In the genomic region with DNA sequence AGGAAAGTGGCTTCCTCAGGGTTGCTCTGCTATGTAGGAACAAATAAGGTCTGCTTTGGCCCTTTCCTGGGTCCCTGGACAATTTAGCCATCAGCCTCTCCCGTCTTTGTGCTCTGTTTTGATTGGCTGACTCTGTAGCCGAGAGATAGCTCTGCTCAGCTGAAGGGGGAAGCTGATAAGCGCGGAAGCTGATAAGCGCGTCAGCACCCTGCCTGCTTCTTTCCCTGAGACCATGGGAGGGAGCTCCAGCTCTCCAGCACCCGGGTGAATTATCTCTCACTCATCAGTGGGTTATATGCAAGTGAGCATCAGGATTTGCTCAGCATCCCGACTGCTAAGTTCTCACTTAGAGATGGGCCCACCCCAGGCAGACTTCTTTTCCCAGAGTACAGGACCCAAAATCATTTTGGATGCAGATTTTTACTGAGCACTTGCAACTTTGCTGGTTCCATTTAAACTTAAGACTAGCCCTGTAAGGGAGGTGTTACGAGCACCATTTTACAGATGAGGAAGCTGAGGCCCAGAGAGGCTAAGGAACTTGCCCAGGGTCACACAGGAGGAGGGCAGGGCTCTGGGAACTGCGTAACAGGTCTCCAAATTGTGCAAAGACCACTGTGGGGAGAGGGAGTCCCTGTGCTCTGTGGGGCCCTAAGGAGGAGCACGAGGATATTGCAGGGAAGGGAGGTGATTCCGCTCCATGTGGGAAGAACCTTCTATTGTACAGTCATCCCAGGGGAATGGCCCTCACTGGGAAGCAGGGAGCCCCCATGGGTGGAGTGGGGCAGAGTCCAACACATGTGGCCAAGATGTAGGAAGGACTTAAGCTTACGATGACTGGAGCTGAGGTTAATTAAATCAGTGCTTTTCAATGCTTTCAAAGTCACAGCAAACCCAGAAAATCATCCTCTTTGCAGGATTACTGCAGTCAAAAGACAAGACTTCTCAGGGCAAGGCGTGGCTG, we compare ENCODE assay signal across 1 cellular context.
A peak's percentile ranks its signal among the peaks of the same experiment; 100 is the strongest.
TF ChIP-seq lines count a peak whose summit lies in the region.

No MANE protein-coding gene starts in this region.

TF ChIP-seq in K562, 482 proteins besides CTCF, POLR2A, EP300 and RAD21 (continued from another document and continues in another):
- TF ChIP-seq CLOCK (CRISPR knock-in tag; IDR thresholded peaks at IDR 0.05; ENCODE audit: borderline replicate concordance) = no peak
- peak; percentile 64; the same call in 1 of the 2 replicates for TF ChIP-seq ZNF584 (CRISPR knock-in tag; IDR thresholded peaks at IDR 0.05; ENCODE audit: low read depth)
- peak; percentile 62 for TF ChIP-seq NEUROD1 (IDR thresholded peaks at IDR 0.05; ENCODE audit: borderline replicate concordance, low read depth, low read length, partially characterized antibody)
- no peak for TF ChIP-seq ZNF740 (CRISPR knock-in tag; IDR thresholded peaks at IDR 0.05)
- TF ChIP-seq ZNF740 (tag; IDR thresholded peaks at IDR 0.05) = no peak
- no peak for TF ChIP-seq MECOM (CRISPR knock-in tag; IDR thresholded peaks at IDR 0.05)
- TF ChIP-seq CCAR2 (IDR thresholded peaks at IDR 0.05; ENCODE audit: low read depth, low read length) = no peak
- no peak for TF ChIP-seq POLR2AphosphoS2 (IDR thresholded peaks at IDR 0.05; ENCODE audit: low read length)
- TF ChIP-seq, protein P1, sequence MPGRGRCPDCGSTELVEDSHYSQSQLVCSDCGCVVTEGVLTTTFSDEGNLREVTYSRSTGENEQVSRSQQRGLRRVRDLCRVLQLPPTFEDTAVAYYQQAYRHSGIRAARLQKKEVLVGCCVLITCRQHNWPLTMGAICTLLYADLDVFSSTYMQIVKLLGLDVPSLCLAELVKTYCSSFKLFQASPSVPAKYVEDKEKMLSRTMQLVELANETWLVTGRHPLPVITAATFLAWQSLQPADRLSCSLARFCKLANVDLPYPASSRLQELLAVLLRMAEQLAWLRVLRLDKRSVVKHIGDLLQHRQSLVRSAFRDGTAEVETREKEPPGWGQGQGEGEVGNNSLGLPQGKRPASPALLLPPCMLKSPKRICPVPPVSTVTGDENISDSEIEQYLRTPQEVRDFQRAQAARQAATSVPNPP (IDR thresholded peaks at IDR 0.05; ENCODE audit: borderline replicate concordance, insufficient read depth, insufficient read length) = no peak
- peak; percentile 32 to 78 for TF ChIP-seq KDM1A (IDR thresholded peaks at IDR 0.05)
- peak; percentile 95 for TF ChIP-seq ARID1B (IDR thresholded peaks at IDR 0.05)
- TF ChIP-seq TBL1XR1 (IDR thresholded peaks at IDR 0.05; ENCODE audit: low read length in 2 of 2) = 0 out of 4 replicates have a peak, but pooled peaks of 1 of the 2 experiments have one; percentile 50
- TF ChIP-seq TFAM (CRISPR knock-in tag; conservative IDR thresholded peaks at IDR 0.05) = no peak
- TF ChIP-seq CBX3 (IDR thresholded peaks at IDR 0.05; ENCODE audit: borderline replicate concordance in 1 of 2, low read length in 2 of 2) = no peak
- no peak for TF ChIP-seq SRSF7 (optimal IDR thresholded peaks at IDR 0.05; ENCODE audit: low read depth, low read length)
- TF ChIP-seq KDM4B (IDR thresholded peaks at IDR 0.05; ENCODE audit: borderline replicate concordance in 2 of 2, low read depth in 1 of 2) = no peak
- TF ChIP-seq RBM34 (IDR thresholded peaks at IDR 0.05; ENCODE audit: borderline replicate concordance, insufficient read depth, low read length) = no peak
- no peak for TF ChIP-seq HDAC8 (tag; IDR thresholded peaks at IDR 0.05)
- TF ChIP-seq CEBPG (CRISPR knock-in tag; IDR thresholded peaks at IDR 0.05) = no peak
- no peak for TF ChIP-seq CEBPG (tag; conservative IDR thresholded peaks at IDR 0.05 in 1 of 2, IDR thresholded peaks at IDR 0.05 in 1 of 2)
- TF ChIP-seq OTX1 (CRISPR knock-in tag; IDR thresholded peaks at IDR 0.05) = no peak
- TF ChIP-seq PPARD (CRISPR knock-in tag; IDR thresholded peaks at IDR 0.05) = no peak
- TF ChIP-seq SFPQ (IDR thresholded peaks at IDR 0.05; ENCODE audit: low read depth, low read length) = no peak
- TF ChIP-seq, protein P2, sequence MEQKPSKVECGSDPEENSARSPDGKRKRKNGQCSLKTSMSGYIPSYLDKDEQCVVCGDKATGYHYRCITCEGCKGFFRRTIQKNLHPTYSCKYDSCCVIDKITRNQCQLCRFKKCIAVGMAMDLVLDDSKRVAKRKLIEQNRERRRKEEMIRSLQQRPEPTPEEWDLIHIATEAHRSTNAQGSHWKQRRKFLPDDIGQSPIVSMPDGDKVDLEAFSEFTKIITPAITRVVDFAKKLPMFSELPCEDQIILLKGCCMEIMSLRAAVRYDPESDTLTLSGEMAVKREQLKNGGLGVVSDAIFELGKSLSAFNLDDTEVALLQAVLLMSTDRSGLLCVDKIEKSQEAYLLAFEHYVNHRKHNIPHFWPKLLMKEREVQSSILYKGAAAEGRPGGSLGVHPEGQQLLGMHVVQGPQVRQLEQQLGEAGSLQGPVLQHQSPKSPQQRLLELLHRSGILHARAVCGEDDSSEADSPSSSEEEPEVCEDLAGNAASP (IDR thresholded peaks at IDR 0.05) = no peak
- TF ChIP-seq CBFA2T3 (IDR thresholded peaks at IDR 0.05) = peak; percentile 92
- TF ChIP-seq SOX6 (IDR thresholded peaks at IDR 0.05) = peak; percentile 82
- TF ChIP-seq ETV5 (CRISPR knock-in tag; IDR thresholded peaks at IDR 0.05; ENCODE audit: low read depth) = no peak
- TF ChIP-seq, protein P3, sequence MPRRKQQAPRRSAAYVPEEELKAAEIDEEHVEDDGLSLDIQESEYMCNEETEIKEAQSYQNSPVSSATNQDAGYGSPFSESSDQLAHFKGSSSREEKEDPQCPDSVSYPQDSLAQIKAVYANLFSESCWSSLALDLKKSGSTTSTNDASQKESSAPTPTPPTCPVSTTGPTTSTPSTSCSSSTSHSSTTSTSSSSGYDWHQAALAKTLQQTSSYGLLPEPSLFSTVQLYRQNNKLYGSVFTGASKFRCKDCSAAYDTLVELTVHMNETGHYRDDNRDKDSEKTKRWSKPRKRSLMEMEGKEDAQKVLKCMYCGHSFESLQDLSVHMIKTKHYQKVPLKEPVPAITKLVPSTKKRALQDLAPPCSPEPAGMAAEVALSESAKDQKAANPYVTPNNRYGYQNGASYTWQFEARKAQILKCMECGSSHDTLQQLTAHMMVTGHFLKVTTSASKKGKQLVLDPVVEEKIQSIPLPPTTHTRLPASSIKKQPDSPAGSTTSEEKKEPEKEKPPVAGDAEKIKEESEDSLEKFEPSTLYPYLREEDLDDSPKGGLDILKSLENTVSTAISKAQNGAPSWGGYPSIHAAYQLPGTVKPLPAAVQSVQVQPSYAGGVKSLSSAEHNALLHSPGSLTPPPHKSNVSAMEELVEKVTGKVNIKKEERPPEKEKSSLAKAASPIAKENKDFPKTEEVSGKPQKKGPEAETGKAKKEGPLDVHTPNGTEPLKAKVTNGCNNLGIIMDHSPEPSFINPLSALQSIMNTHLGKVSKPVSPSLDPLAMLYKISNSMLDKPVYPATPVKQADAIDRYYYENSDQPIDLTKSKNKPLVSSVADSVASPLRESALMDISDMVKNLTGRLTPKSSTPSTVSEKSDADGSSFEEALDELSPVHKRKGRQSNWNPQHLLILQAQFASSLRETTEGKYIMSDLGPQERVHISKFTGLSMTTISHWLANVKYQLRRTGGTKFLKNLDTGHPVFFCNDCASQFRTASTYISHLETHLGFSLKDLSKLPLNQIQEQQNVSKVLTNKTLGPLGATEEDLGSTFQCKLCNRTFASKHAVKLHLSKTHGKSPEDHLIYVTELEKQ (CRISPR knock-in tag; IDR thresholded peaks at IDR 0.05) = no peak
- TF ChIP-seq, protein P4, sequence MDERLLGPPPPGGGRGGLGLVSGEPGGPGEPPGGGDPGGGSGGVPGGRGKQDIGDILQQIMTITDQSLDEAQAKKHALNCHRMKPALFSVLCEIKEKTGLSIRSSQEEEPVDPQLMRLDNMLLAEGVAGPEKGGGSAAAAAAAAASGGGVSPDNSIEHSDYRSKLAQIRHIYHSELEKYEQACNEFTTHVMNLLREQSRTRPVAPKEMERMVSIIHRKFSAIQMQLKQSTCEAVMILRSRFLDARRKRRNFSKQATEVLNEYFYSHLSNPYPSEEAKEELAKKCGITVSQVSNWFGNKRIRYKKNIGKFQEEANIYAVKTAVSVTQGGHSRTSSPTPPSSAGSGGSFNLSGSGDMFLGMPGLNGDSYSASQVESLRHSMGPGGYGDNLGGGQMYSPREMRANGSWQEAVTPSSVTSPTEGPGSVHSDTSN (CRISPR knock-in tag; IDR thresholded peaks at IDR 0.05; ENCODE audit: low read depth) = no peak
- TF ChIP-seq, protein P4 (tag; conservative IDR thresholded peaks at IDR 0.05; ENCODE audit: low read depth) = 0 out of 2 replicates have a peak, but pooled peaks have one; percentile 7
- peak; percentile 87 for TF ChIP-seq CBFA2T2 (conservative IDR thresholded peaks at IDR 0.05)
